ENCODE assay signal across 15 cellular contexts in the genomic region with DNA sequence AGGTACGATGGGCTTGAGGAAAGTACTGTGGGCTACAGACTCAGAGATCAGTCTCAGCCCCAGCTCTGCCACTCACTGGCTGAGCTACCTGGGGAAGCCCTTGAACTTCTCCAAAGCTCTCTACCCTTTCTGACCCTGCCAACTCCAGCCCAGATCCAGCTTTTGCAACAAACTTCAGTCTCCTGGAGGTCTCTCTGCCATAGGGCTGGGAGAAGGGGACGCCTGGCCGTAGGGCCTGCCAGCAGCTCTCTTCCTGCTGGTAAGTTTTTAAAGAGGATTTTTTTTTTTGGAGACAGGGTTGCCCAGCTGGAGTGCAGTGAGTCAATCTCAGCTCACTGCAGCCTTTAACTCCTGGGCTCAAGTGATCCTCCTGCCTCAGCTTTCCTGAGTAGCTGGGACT. TPM values are rescaled to one million over a fixed set of nuclear protein-coding genes. Genes with fewer than 3 reads are reported as not detected.
DNase-seq lines count a peak whose midpoint lies in the region; ATAC-seq and TF ChIP-seq lines count a peak whose summit lies in the region.
"Had no signal": no experiment of that assay in that cellular context is flagged by ENCODE, and none has a peak within 500 bp of the region (broad histone marks: within the 10 kb centered on the region; RNA-seq: fewer than 3 reads in every experiment).

No MANE protein-coding gene starts in this region.

- H3K9ac ChIP-seq in subcutaneous abdominal adipose tissue (ENCODE audit: low read length in 5 of 5) = peak overlapping the region in 1 of 5 donors; percentile 47
- H3K9ac ChIP-seq: GM23248 had no signal

- peaks cover 20% of the 10 kb centered on the region for H3K36me3 Mint-ChIP-seq in activated CD8-positive, alpha-beta T cell treated with anti-CD3 and anti-CD28 coated beads, Interleukin-2, amount 10 ng/mL, durations not matched to agents 7 days and 5 days (ENCODE audit: low read depth)

- no peak overlapping the region for H3K27ac Mint-ChIP-seq in activated CD8-positive, alpha-beta T cell treated with anti-CD3 and anti-CD28 coated beads, Interleukin-2, amount 10 ng/mL, durations not matched to agents 7 days and 5 days

- H3K4me1 Mint-ChIP-seq in activated CD8-positive, alpha-beta T cell treated with anti-CD3 and anti-CD28 coated beads, Interleukin-2, amount 10 ng/mL, durations not matched to agents 7 days and 5 days (ENCODE audit: low read depth) = peaks cover 15% of the 10 kb centered on the region

- H3K27me3 ChIP-seq in subcutaneous abdominal adipose tissue (ENCODE audit: control insufficient read depth in 5 of 5, insufficient read depth in 4 of 5, low read length in 5 of 5) (no peaks in the 10 kb centered on the region), upper lobe of right lung (no peaks in the 10 kb centered on the region)

- no peaks in the 10 kb centered on the region for H3K9me3 Mint-ChIP-seq in activated CD8-positive, alpha-beta T cell treated with anti-CD3 and anti-CD28 coated beads, Interleukin-2, amount 10 ng/mL, durations not matched to agents 7 days and 5 days (ENCODE audit: insufficient read depth)
- H3K9me3 Mint-ChIP-seq: CD8-positive, alpha-beta memory T cell had no signal

- peak; percentile 35 for DNase-seq in choroid plexus epithelial cell (ENCODE audit: low read depth)
- no peak for DNase-seq in activated CD8-positive, alpha-beta T cell treated with anti-CD3 and anti-CD28 coated beads, Interleukin-2, amount 10 ng/mL, durations not matched to agents 7 days and 5 days
- DNase-seq in AML-193 (lab: John Stamatoyannopoulos, UW) = no peak
- no peak for DNase-seq in upper lobe of right lung
- DNase-seq: Caco-2; CD8-positive, alpha-beta memory T cell; DMS53; GF-D8; GM23248 had no signal

- no peak overlapping the region for H3K4me3 Mint-ChIP-seq in activated CD8-positive, alpha-beta T cell treated with anti-CD3 and anti-CD28 coated beads, Interleukin-2, amount 10 ng/mL, durations not matched to agents 7 days and 5 days
- H3K4me3 Mint-ChIP-seq: CD8-positive, alpha-beta memory T cell had no signal

- H3K9me3 ChIP-seq in subcutaneous abdominal adipose tissue (ENCODE audit: control insufficient read depth in 5 of 5, low read length in 5 of 5) (no peaks in the 10 kb centered on the region), upper lobe of right lung (no peaks in the 10 kb centered on the region)
- H3K9me3 ChIP-seq: A549, Caco-2 had no signal

- POLR2A ChIA-PET in activated CD8-positive, alpha-beta T cell treated with anti-CD3 and anti-CD28 coated beads, Interleukin-2, amount 10 ng/mL, durations not matched to agents 7 days and 5 days (lab: Charles Lee) = interaction anchor here (0.6 to 1.0 kb wide), 3 partner anchors 12 to 81 kb away, joined by 3 to 4 read pairs (median 4); a partner anchor contains a TSS

- no peak for ATAC-seq in activated CD8-positive, alpha-beta T cell treated with anti-CD3 and anti-CD28 coated beads, Interleukin-2, amount 10 ng/mL, durations not matched to agents 7 days and 5 days
- ATAC-seq in upper lobe of right lung = no peak
- ATAC-seq: HCT116, HepG2 had no signal

- CTCF ChIA-PET in activated CD8-positive, alpha-beta T cell treated with anti-CD3 and anti-CD28 coated beads, Interleukin-2, amount 10 ng/mL, durations not matched to agents 7 days and 5 days (lab: Charles Lee) = interaction anchor here (1.0 to 2.2 kb wide), 5 partner anchors 11 to 140 kb away, joined by 3 to 18 read pairs (median 3); a partner anchor contains a TSS

- H3K36me3 ChIP-seq in subcutaneous abdominal adipose tissue (ENCODE audit: control insufficient read depth in 5 of 5, insufficient read depth in 5 of 5, low read length in 5 of 5) (peaks cover 0 to 47% (median 42%) of the 10 kb centered on the region in 5 donors), upper lobe of right lung (peaks cover 47% of the 10 kb centered on the region)

- H3K4me1 ChIP-seq in subcutaneous abdominal adipose tissue (ENCODE audit: control insufficient read depth in 5 of 5, insufficient read depth in 5 of 5, low read length in 5 of 5) (peaks cover 13 to 44% (median 43%) of the 10 kb centered on the region in 5 donors), upper lobe of right lung (peaks cover 5% of the 10 kb centered on the region)
- H3K4me1 ChIP-seq: A549, Caco-2 had no signal

- TF ChIP-seq CTCF in C4-2B (conservative IDR thresholded peaks at IDR 0.05) = no peak
- no peak for TF ChIP-seq CTCF in VCaP (conservative IDR thresholded peaks at IDR 0.05)
- no peak for TF ChIP-seq CTCF in choroid plexus epithelial cell (conservative IDR thresholded peaks at IDR 0.05; ENCODE audit: low read depth, low read length)
- no peak for TF ChIP-seq CTCF in upper lobe of right lung (IDR thresholded peaks at IDR 0.05)

- no peak overlapping the region for H3K4me3 ChIP-seq in choroid plexus epithelial cell (ENCODE audit: low read depth, low read length)
- no peak overlapping the region for H3K4me3 ChIP-seq in subcutaneous abdominal adipose tissue (ENCODE audit: low read depth in 1 of 5, low read length in 5 of 5)
- H3K4me3 ChIP-seq in upper lobe of right lung = no peak overlapping the region
- H3K4me3 ChIP-seq: A549, GM23248 had no signal

- peak overlapping the region; percentile 60 for H3K27ac ChIP-seq in C4-2B
- H3K27ac ChIP-seq in VCaP = peak overlapping the region; percentile 67
- H3K27ac ChIP-seq in subcutaneous abdominal adipose tissue (ENCODE audit: low read depth, low read length) = peak overlapping the region; percentile 57
- no peak overlapping the region for H3K27ac ChIP-seq in upper lobe of right lung
- H3K27ac ChIP-seq: A549, GM23248 had no signal

- no peaks in the 10 kb centered on the region for H3K27me3 Mint-ChIP-seq in activated CD8-positive, alpha-beta T cell treated with anti-CD3 and anti-CD28 coated beads, Interleukin-2, amount 10 ng/mL, durations not matched to agents 7 days and 5 days (ENCODE audit: low read depth)
- H3K27me3 Mint-ChIP-seq: CD8-positive, alpha-beta memory T cell had no signal

- intact Hi-C loops in upper lobe of right lung (cut with DNase I) = loop anchor here (10.0 kb wide), 1 partner anchor 140 kb away; no protein-coding TSS in a partner anchor

RNA-seq across cellular contexts. Expression of a gene that starts 11.5 kb away (rescaled TPM):
- 10 to 100 TPM; 37.6 to 39.6 TPM for total RNA-seq in activated CD8-positive, alpha-beta T cell treated with anti-CD3 and anti-CD28 coated beads, Interleukin-2, amount 10 ng/mL, durations not matched to agents 7 days and 5 days
- 69.8 TPM for total RNA-seq in upper lobe of right lung

RNA-seq across cellular contexts. Expression of a gene that starts 12.4 kb away (rescaled TPM):
- total RNA-seq in activated CD8-positive, alpha-beta T cell treated with anti-CD3 and anti-CD28 coated beads, Interleukin-2, amount 10 ng/mL, durations not matched to agents 7 days and 5 days = 10 to 100 TPM; 18.5 to 21.8 TPM
- 322 TPM for total RNA-seq in upper lobe of right lung

RNA-seq across cellular contexts. Expression of a gene that starts 48.8 kb away (rescaled TPM):
- total RNA-seq in activated CD8-positive, alpha-beta T cell treated with anti-CD3 and anti-CD28 coated beads, Interleukin-2, amount 10 ng/mL, durations not matched to agents 7 days and 5 days = 10 to 100 TPM; 15.7 to 17.7 TPM
- total RNA-seq in upper lobe of right lung = 81.3 TPM

RNA-seq across cellular contexts. Expression of a gene that starts 57.7 kb away (rescaled TPM):
- 10 to 100 TPM; 44.6 to 47.3 TPM for total RNA-seq in activated CD8-positive, alpha-beta T cell treated with anti-CD3 and anti-CD28 coated beads, Interleukin-2, amount 10 ng/mL, durations not matched to agents 7 days and 5 days
- total RNA-seq in upper lobe of right lung = 81.9 TPM

Comparison
In these comparisons a context has a peak if more than half of its experiments do, and no peak if none do; other contexts are left out.
1. RNA of a gene that starts 12.4 kb away (total RNA-seq): 322 TPM in upper lobe of right lung (single experiment); 18.5 to 21.8 TPM in activated CD8-positive, alpha-beta T cell treated with anti-CD3 and anti-CD28 coated beads, Interleukin-2, amount 10 ng/mL, durations not matched to agents 7 days and 5 days; every median in the first group is over 10 times any median in the second.